11 cellular contexts compared by ENCODE assay signal in genomic region chr12:93002278-93003054, GRCh38.
DNase-seq lines count a peak whose midpoint lies in the region; FAIRE-seq and TF ChIP-seq lines count a peak whose summit lies in the region.
"Had no signal": no experiment of that assay in that cellular context is flagged by ENCODE, and none has a peak within 500 bp of the region (broad histone marks: within the 10 kb centered on the region; RNA-seq: fewer than 3 reads in every experiment).

No MANE protein-coding gene starts in this region.

- H4K20me1 ChIP-seq in neural progenitor cell (ENCODE audit: low read depth): no peaks in the 10 kb centered on the region

- H3K4me3 Mint-ChIP-seq in neural progenitor cell: peak overlapping the region; percentile 28

- H3K4me3 ChIP-seq in neural progenitor cell: no peak overlapping the region

- H3K4me2 ChIP-seq in neural progenitor cell: no peak overlapping the region

- no peaks in the 10 kb centered on the region for H3K9me3 ChIP-seq in neural progenitor cell (ENCODE audit: low read depth)

- peaks cover 10% of the 10 kb centered on the region for H3K27me3 Mint-ChIP-seq in neural progenitor cell (ENCODE audit: insufficient read depth, low read depth)

- no peaks in the 10 kb centered on the region for H3K27me3 ChIP-seq in neural progenitor cell

- H3K9ac ChIP-seq in neural progenitor cell: no peak overlapping the region

- H3K4me1 ChIP-seq in neural progenitor cell: peaks cover 19% of the 10 kb centered on the region

- H3K9me3 Mint-ChIP-seq in neural progenitor cell: no peaks in the 10 kb centered on the region
- H3K9me3 Mint-ChIP-seq: activated T-helper 2 cell treated with anti-CD3 and anti-CD28 coated beads, Interferon-gamma antibody, Interleukin-2, Interleukin-4, amounts not matched to agents 10 μg/mL and 5 μg/mL and 100 μg/mL, durations not matched to agents 14 hours and 24 hours and 36 hours had no signal

- no peaks in the 10 kb centered on the region for H3K79me2 ChIP-seq in neural progenitor cell (ENCODE audit: low read depth)

- no peak overlapping the region for H2AFZ ChIP-seq in neural progenitor cell (replicated peaks)

- H3K27ac Mint-ChIP-seq in neural progenitor cell: no peak overlapping the region
- H3K27ac Mint-ChIP-seq: activated T-helper 2 cell treated with anti-CD3 and anti-CD28 coated beads, Interferon-gamma antibody, Interleukin-2, Interleukin-4, amounts not matched to agents 10 μg/mL and 5 μg/mL and 100 μg/mL, durations not matched to agents 14 hours and 24 hours and 36 hours had no signal

- no peak overlapping the region for H3K27ac ChIP-seq in neural progenitor cell

- no peaks in the 10 kb centered on the region for H3F3A ChIP-seq in neural progenitor cell (ENCODE audit: low read depth)

- TF ChIP-seq CTCF in neural progenitor cell (IDR thresholded peaks at IDR 0.05): no peak

- H3K36me3 ChIP-seq in neural progenitor cell: no peaks in the 10 kb centered on the region

- no peak for FAIRE-seq in HTR-8/SVneo (lab: Jason Lieb, UNC)

- no peaks in the 10 kb centered on the region for H3K36me3 Mint-ChIP-seq in neural progenitor cell

- DNase-seq in AG08396 (ENCODE audit: low spot score): peak; percentile 57
- peak; percentile 53 for DNase-seq in RPMI7951 (ENCODE audit: low read depth)
- peak; percentile 67 for DNase-seq in fibroblast of gingiva (ENCODE audit: low read depth)
- DNase-seq in neural progenitor cell (ENCODE audit: low spot score): no peak
- DNase-seq in activated CD4-positive, alpha-beta T cell treated with anti-CD3 and anti-CD28 coated beads, Interleukin-2, amount 50 U/mL, for 4 hours: no peak
- no peak for DNase-seq in HTR-8/SVneo (ENCODE audit: insufficient read length, low spot score)
- DNase-seq in SIG-M5 (lab: John Stamatoyannopoulos, UW): no peak
- DNase-seq in RPMI8226: no peak
- DNase-seq: effector memory CD4-positive, alpha-beta T cell; left colon had no signal

- peaks cover 27% of the 10 kb centered on the region for H3K4me1 Mint-ChIP-seq in neural progenitor cell

Comparison
In these comparisons a context has a peak if more than half of its experiments do, and no peak if none do; other contexts are left out.
1. DNase-seq: peak in AG08396 (single experiment), RPMI7951 (single experiment) and fibroblast of gingiva (single experiment); none in neural progenitor cell (single experiment), activated CD4-positive, alpha-beta T cell treated with anti-CD3 and anti-CD28 coated beads, Interleukin-2, amount 50 U/mL, for 4 hours (0 of 2), HTR-8/SVneo (single experiment), SIG-M5 (single experiment) and RPMI8226 (single experiment).